10 cellular contexts compared by ENCODE assay signal in the genomic region with DNA sequence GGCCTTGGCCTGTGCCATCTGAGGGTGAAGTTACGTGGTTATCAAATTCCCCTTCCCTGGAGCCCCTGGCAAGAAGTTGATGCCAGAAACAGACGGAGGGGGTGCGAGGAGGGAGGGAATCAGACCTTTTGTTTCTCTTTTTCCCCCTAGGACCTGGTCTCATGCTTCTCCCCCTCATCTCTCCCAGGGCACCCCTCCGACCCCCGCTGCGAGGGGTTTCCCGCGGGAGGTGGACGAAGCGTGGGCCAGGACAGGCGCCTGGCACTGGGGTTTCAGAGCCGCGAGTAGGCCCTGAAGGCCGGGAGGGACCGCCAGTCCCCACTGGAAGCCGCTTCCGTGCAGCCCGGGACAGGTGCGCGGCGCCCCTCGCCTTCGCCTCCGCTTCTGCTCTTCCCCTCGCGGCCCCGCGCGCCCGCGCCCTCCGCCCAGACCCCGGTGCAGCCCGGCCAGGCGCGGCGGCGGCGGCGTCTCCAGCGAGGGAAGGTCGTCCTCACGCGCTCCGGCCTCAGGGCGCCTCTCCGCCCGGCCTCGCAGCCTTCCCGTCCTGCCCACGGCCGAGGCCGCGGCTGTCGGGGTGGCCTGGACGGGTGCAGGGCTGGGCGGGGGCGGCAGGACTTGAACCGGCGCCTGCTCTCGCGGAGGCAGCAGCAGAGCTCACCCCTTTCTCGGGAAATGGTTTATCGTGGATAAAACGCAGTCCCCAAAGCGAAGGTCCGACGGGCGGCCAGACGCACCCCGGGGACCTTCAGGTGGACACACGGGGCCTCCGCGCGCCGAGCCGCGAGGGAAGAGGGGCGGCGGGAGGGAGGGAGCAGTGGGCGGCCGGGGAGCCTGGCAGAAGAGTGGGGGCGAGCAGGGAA. TPM values are rescaled to one million over a fixed set of nuclear protein-coding genes. Genes with fewer than 3 reads are reported as not detected.
A peak's percentile ranks its signal among the peaks of the same experiment; 100 is the strongest.
DNase-seq lines count a peak whose midpoint lies in the region; ATAC-seq and TF ChIP-seq lines count a peak whose summit lies in the region.
"Had no signal": no experiment of that assay in that cellular context is flagged by ENCODE, and none has a peak within 500 bp of the region (broad histone marks: within the 10 kb centered on the region; RNA-seq: fewer than 3 reads in every experiment).

No MANE protein-coding gene starts in this region.

- peaks cover 37% of the 10 kb centered on the region for H3K27me3 ChIP-seq in HUES64 (ENCODE audit: insufficient read depth, low read length)
- peaks cover 0 to 5% of the 10 kb centered on the region in 2 donors for H3K27me3 ChIP-seq in body of pancreas
- no peaks in the 10 kb centered on the region for H3K27me3 ChIP-seq in HAP-1 (ENCODE audit: low read depth)

- H3K27ac Mint-ChIP-seq in T-helper 2 cell treated with Interferon-gamma antibody and Interleukin-4, amounts not matched to agents 5 μg/mL and 100 μg/mL, for 36 hours: no peak overlapping the region

- H3K27me3 Mint-ChIP-seq in T-helper 2 cell treated with Interferon-gamma antibody and Interleukin-4, amounts not matched to agents 5 μg/mL and 100 μg/mL, for 36 hours (ENCODE audit: low read depth): peaks cover 38% of the 10 kb centered on the region

- DNase-seq in body of pancreas: peak in 1 of 4 donors; percentile 15
- peak; percentile 33 for DNase-seq in iPS-NIHi7 (ENCODE audit: extremely low spot score)
- no peak for DNase-seq in Kasumi-1 (lab: John Stamatoyannopoulos, UW)
- no peak for DNase-seq in HAP-1 (ENCODE audit: low spot score in 2 of 2)
- DNase-seq in HuH-7.5 (ENCODE audit: low spot score): no peak
- DNase-seq in T-helper 2 cell treated with Interferon-gamma antibody and Interleukin-4, amounts not matched to agents 5 μg/mL and 100 μg/mL, for 36 hours (ENCODE audit: low spot score): no peak
- DNase-seq: NCI-H82, nucleus accumbens had no signal

- H3K36me3 ChIP-seq in HUES64 (ENCODE audit: insufficient read depth, low read length) (no peaks in the 10 kb centered on the region), body of pancreas (replicated peaks in 1 of 2; ENCODE audit: insufficient read depth in 1 of 2, low read depth in 2 of 2) (no peaks in the 10 kb centered on the region), HAP-1 (replicated peaks) (no peaks in the 10 kb centered on the region)

- H3K4me3 ChIP-seq in HUES64 (ENCODE audit: low read length) (peak overlapping the region; percentile 61), body of pancreas (no peak overlapping the region), skin epidermis (peak overlapping the region; percentile 20 to 55 (median 36)), HAP-1 (no peak overlapping the region)

- H3K9me3 ChIP-seq in HUES64 (ENCODE audit: insufficient read depth, low read depth, low read length) (peaks cover 13% of the 10 kb centered on the region; the same call in 1 of the 2 replicates), body of pancreas (no peaks in the 10 kb centered on the region), HAP-1 (no peaks in the 10 kb centered on the region)

- no peaks in the 10 kb centered on the region for H3K36me3 Mint-ChIP-seq in T-helper 2 cell treated with Interferon-gamma antibody and Interleukin-4, amounts not matched to agents 5 μg/mL and 100 μg/mL, for 36 hours (ENCODE audit: low read depth)

- ATAC-seq in body of pancreas: peak; percentile 55

- no peaks in the 10 kb centered on the region for H3K9me3 Mint-ChIP-seq in T-helper 2 cell treated with Interferon-gamma antibody and Interleukin-4, amounts not matched to agents 5 μg/mL and 100 μg/mL, for 36 hours

- H3K4me1 Mint-ChIP-seq in T-helper 2 cell treated with Interferon-gamma antibody and Interleukin-4, amounts not matched to agents 5 μg/mL and 100 μg/mL, for 36 hours (ENCODE audit: low read depth): no peaks in the 10 kb centered on the region

- H3K27ac ChIP-seq in HUES64 (ENCODE audit: low read depth, low read length): no peak overlapping the region
- peak overlapping the region; percentile 15 to 67 (median 46) for H3K27ac ChIP-seq in body of pancreas
- peak overlapping the region in 13 of 21 experiments; percentile 21 to 84 (median 64) for H3K27ac ChIP-seq in skin epidermis

- intact Hi-C loops in body of pancreas (cut with DNase I): no loop called here

- WGBS in HUES64: under 1% methylated on average over 80 of the region's 83 CpGs
- WGBS in body of pancreas, 2 donors: 7% methylated on average over 10 to 38 of the region's 83 CpGs

- TF ChIP-seq POLR2A in body of pancreas (IDR thresholded peaks at IDR 0.05): peak in 2 of 3 donors; percentile 16 to 31

- in situ Hi-C loops in HAP-1 (cut with MboI; ENCODE audit: low sequenced_read_pairs): no loop called here

- no peak for TF ChIP-seq CTCF in body of pancreas (IDR thresholded peaks at IDR 0.05)

- H3K4me1 ChIP-seq in HUES64 (ENCODE audit: insufficient read depth, low read length) (no peaks in the 10 kb centered on the region), body of pancreas (no peaks in the 10 kb centered on the region), HAP-1 (no peaks in the 10 kb centered on the region)

- no peak overlapping the region for H3K4me3 Mint-ChIP-seq in T-helper 2 cell treated with Interferon-gamma antibody and Interleukin-4, amounts not matched to agents 5 μg/mL and 100 μg/mL, for 36 hours

- H3K9ac ChIP-seq in HUES64 (ENCODE audit: low read depth, low read length): peak overlapping the region; percentile 57

RNA-seq across cellular contexts. Expression of gene ADAMTS17, which starts 31.5 kb away (rescaled TPM):
- polyA plus RNA-seq in HUES64 (2013, experiment 1 of 2): 0.40 TPM
- polyA plus RNA-seq in HUES64 (2013, experiment 2 of 2): 1.1 TPM
- 10 to 100 TPM; 24.6 to 26.0 TPM for total RNA-seq in body of pancreas

Comparison
In these comparisons a context has a peak if more than half of its experiments do, and no peak if none do; other contexts are left out.
1. H3K4me3 ChIP-seq: peak in HUES64 (single experiment) and skin epidermis (7 of 7); none in body of pancreas (0 of 2) and HAP-1 (single experiment).